1 cellular context compared by ENCODE assay signal in the genomic region with DNA sequence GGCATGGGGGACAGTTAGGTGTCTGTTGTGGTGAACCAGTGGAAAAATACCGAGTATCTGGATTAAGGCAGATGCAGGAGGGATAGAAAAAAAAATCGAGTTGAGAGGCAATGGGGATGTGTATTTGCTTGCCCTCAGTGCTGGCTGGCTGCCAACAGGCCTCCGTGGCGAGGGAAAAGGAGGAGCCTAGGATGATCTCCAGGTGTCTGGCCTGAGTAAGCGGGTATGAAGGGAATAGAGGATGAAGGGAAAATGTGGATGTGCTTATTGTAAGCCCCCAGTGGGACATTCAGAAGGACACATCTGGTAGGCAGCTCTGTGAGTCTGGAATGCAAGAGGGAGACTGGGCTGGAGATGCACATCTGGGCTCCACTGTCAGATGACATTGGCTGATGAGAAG.
TF ChIP-seq lines count a peak whose summit lies in the region.

No MANE protein-coding gene starts in this region.

TF ChIP-seq in SK-N-SH treated with all-trans-retinoic acid at 6 μM for 48 hours, 23 proteins besides CTCF, POLR2A, EP300 and RAD21 (continued from another document):
- TF ChIP-seq, protein P1, sequence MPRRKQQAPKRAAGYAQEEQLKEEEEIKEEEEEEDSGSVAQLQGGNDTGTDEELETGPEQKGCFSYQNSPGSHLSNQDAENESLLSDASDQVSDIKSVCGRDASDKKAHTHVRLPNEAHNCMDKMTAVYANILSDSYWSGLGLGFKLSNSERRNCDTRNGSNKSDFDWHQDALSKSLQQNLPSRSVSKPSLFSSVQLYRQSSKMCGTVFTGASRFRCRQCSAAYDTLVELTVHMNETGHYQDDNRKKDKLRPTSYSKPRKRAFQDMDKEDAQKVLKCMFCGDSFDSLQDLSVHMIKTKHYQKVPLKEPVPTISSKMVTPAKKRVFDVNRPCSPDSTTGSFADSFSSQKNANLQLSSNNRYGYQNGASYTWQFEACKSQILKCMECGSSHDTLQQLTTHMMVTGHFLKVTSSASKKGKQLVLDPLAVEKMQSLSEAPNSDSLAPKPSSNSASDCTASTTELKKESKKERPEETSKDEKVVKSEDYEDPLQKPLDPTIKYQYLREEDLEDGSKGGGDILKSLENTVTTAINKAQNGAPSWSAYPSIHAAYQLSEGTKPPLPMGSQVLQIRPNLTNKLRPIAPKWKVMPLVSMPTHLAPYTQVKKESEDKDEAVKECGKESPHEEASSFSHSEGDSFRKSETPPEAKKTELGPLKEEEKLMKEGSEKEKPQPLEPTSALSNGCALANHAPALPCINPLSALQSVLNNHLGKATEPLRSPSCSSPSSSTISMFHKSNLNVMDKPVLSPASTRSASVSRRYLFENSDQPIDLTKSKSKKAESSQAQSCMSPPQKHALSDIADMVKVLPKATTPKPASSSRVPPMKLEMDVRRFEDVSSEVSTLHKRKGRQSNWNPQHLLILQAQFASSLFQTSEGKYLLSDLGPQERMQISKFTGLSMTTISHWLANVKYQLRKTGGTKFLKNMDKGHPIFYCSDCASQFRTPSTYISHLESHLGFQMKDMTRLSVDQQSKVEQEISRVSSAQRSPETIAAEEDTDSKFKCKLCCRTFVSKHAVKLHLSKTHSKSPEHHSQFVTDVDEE (CRISPR knock-in tag; IDR thresholded peaks at IDR 0.05): no peak
- no peak for TF ChIP-seq GLIS3 (CRISPR knock-in tag; IDR thresholded peaks at IDR 0.05)
TF ChIP-seq in SK-N-SH treated with all-trans-retinoic acid at 6 μM for 48 hours: peak in this region for 0.
